ENCODE assay signal across 1 cellular context in the genomic region with DNA sequence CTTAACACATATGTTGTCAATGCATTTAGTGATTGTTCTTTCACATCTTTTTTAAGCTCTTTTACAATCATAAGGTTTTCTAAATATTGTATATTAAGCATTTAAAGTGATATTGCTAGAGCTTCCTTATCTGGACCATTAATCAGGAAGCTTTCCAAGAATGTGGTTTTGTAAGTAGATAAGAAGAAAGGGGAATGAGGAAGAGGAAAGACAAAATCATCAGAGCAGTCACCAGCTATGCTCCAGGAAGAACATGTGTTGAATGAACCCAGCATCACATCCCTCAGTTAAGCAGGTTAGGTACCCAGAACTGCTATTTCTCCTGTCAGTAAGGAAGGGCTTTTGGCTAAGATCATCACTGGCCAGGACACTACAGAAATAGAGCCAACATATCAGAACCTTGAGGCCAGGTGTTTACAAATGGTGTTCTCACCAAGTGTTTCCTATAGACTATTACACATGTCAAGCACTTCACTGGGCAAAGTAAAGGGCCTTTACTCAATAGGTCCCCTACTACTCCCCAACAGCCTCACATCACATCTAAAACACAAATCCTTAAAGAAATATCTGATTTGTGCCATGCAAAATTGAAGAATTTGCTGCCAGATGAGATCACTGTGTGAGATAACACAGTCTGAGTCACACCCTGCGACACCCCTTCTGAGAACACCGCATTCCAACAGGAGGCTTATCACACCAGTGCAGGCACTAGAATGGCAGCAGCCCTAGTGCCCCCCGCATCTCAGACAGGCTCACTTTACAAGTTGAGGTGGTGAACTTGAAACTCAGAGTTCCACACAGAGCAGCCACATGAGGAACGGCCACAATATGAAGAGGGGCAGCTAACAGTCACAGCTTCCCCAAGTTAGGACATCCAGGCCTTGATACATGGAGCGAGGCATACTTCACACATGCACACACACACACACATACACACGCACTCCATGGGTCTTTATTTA.
TF ChIP-seq lines count a peak whose summit lies in the region.

No MANE protein-coding gene starts in this region.

TF ChIP-seq in GM23338, 12 proteins besides CTCF, POLR2A, EP300 and RAD21 (continued from another document):
- TF ChIP-seq ZNF462 (CRISPR knock-in tag; IDR thresholded peaks at IDR 0.05) (no peak), STAT1 (IDR thresholded peaks at IDR 0.05; ENCODE audit: unreplicated experiment) (no peak)
- TF ChIP-seq, protein P1, sequence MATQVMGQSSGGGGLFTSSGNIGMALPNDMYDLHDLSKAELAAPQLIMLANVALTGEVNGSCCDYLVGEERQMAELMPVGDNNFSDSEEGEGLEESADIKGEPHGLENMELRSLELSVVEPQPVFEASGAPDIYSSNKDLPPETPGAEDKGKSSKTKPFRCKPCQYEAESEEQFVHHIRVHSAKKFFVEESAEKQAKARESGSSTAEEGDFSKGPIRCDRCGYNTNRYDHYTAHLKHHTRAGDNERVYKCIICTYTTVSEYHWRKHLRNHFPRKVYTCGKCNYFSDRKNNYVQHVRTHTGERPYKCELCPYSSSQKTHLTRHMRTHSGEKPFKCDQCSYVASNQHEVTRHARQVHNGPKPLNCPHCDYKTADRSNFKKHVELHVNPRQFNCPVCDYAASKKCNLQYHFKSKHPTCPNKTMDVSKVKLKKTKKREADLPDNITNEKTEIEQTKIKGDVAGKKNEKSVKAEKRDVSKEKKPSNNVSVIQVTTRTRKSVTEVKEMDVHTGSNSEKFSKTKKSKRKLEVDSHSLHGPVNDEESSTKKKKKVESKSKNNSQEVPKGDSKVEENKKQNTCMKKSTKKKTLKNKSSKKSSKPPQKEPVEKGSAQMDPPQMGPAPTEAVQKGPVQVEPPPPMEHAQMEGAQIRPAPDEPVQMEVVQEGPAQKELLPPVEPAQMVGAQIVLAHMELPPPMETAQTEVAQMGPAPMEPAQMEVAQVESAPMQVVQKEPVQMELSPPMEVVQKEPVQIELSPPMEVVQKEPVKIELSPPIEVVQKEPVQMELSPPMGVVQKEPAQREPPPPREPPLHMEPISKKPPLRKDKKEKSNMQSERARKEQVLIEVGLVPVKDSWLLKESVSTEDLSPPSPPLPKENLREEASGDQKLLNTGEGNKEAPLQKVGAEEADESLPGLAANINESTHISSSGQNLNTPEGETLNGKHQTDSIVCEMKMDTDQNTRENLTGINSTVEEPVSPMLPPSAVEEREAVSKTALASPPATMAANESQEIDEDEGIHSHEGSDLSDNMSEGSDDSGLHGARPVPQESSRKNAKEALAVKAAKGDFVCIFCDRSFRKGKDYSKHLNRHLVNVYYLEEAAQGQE (IDR thresholded peaks at IDR 0.05; ENCODE audit: unreplicated experiment), result no peak
